20 cellular contexts compared by ENCODE assay signal in genomic region chr3:129622418-129622872, GRCh38. TPM values are rescaled to one million over a fixed set of nuclear protein-coding genes. Genes with fewer than 3 reads are reported as not detected.
DNase-seq lines count a peak whose midpoint lies in the region; ATAC-seq and TF ChIP-seq lines count a peak whose summit lies in the region.
"Had no signal": no experiment of that assay in that cellular context is flagged by ENCODE, and none has a peak within 500 bp of the region (broad histone marks: within the 10 kb centered on the region; RNA-seq: fewer than 3 reads in every experiment).

No MANE protein-coding gene starts in this region.

- H3K27ac ChIP-seq in heart left ventricle (peak overlapping the region; percentile 84 to 100 (median 98)), osteoblast (ENCODE audit: low read depth, low read length) (no peak overlapping the region), upper lobe of right lung (peak overlapping the region; percentile 99)
- H3K27ac ChIP-seq: 22Rv1 had no signal

- peak in 3 of 5 donors; percentile 30 to 60 (median 53) for DNase-seq in heart left ventricle
- no peak for DNase-seq in Right ventricle myocardium superior
- DNase-seq in islet precursor cell: peak; percentile 57
- peak; percentile 81 for DNase-seq in osteoblast (ENCODE audit: insufficient read length, low spot score, missing footprints)
- DNase-seq in upper lobe of right lung: peak; percentile 64
- no peak for DNase-seq in stimulated activated naive CD4-positive, alpha-beta T cell treated with Interleukin-2 at 50 U/mL for 16 hours (lab: John Stamatoyannopoulos, UW)
- DNase-seq: activated T-cell treated with anti-CD3 and anti-CD28 coated beads for 4 hours; CD4-positive, alpha-beta memory T cell; effector memory CD8-positive, alpha-beta T cell; foreskin melanocyte; immature natural killer cell; KBM-7; NCI-H1092 treated with DMSO at 0.1 percent for 48 hours; stimulated activated CD4-positive, alpha-beta T cell treated with anti-CD3 and anti-CD28 coated beads, Interleukin-4, amount 100 ng/mL, for 24 hours had no signal

- no peak overlapping the region for H3K4me2 ChIP-seq in osteoblast (ENCODE audit: insufficient read depth, low read length)

- H3K36me3 ChIP-seq in heart left ventricle (no peaks in the 10 kb centered on the region), osteoblast (ENCODE audit: insufficient read depth, low read length) (no peaks in the 10 kb centered on the region), upper lobe of right lung (no peaks in the 10 kb centered on the region)
- H3K36me3 ChIP-seq: right lobe of liver had no signal

- H3K79me2 ChIP-seq in osteoblast (ENCODE audit: insufficient read depth, low read length): no peaks in the 10 kb centered on the region

- no peaks in the 10 kb centered on the region for H3K9me3 ChIP-seq in heart left ventricle
- H3K9me3 ChIP-seq in osteoblast (ENCODE audit: low read depth, low read length): no peaks in the 10 kb centered on the region
- H3K9me3 ChIP-seq in upper lobe of right lung: no peaks in the 10 kb centered on the region
- H3K9me3 ChIP-seq: right lobe of liver had no signal

- 45 to 64% (median 49%) methylated on average over 7 of the region's 7 CpGs for WGBS in heart left ventricle, 4 donors

- H4K20me1 ChIP-seq in osteoblast (ENCODE audit: insufficient read depth, low read length): no peaks in the 10 kb centered on the region

- TF ChIP-seq POLR2A in heart left ventricle (IDR thresholded peaks at IDR 0.05): no peak

- peaks cover 31 to 99% (median 87%) of the 10 kb centered on the region in 12 donors for H3K4me1 ChIP-seq in heart left ventricle
- peaks cover 25% of the 10 kb centered on the region for H3K4me1 ChIP-seq in osteoblast (ENCODE audit: insufficient read depth, low read length)
- H3K4me1 ChIP-seq in upper lobe of right lung: peaks cover 74% of the 10 kb centered on the region

- intact Hi-C loops in heart left ventricle (cut with DNase I) (loop anchor here in 3 of 10 donors (2.0 to 10.0 kb wide), 3 partner anchors 26 to 130 kb away; no protein-coding TSS in a partner anchor), Right ventricle myocardium superior (cut with DNase I) (no loop called here), upper lobe of right lung (cut with DNase I) (no loop called here)

- TF ChIP-seq CTCF in heart left ventricle (IDR thresholded peaks at IDR 0.05) (no peak), osteoblast (IDR thresholded peaks at IDR 0.05; ENCODE audit: extremely low read depth, low read depth, low read length) (no peak), upper lobe of right lung (IDR thresholded peaks at IDR 0.05) (no peak)

- no peak overlapping the region for H2AFZ ChIP-seq in osteoblast (ENCODE audit: low read length)

- H3K27me3 ChIP-seq in heart left ventricle (no peaks in the 10 kb centered on the region), osteoblast (ENCODE audit: insufficient read depth, low read length) (no peaks in the 10 kb centered on the region), upper lobe of right lung (no peaks in the 10 kb centered on the region)
- H3K27me3 ChIP-seq: right lobe of liver had no signal

- no peak overlapping the region for H3K4me3 ChIP-seq in heart left ventricle
- H3K4me3 ChIP-seq in osteoblast (ENCODE audit: insufficient read depth, low read length): no peak overlapping the region
- H3K4me3 ChIP-seq in upper lobe of right lung: no peak overlapping the region
- H3K4me3 ChIP-seq: right lobe of liver had no signal

- no peak for ATAC-seq in heart left ventricle
- ATAC-seq in Right ventricle myocardium superior (ENCODE audit: poor library complexity): no peak
- no peak for ATAC-seq in upper lobe of right lung
- no peak for ATAC-seq in HG03108 (IDR thresholded peaks at IDR 0.05; ENCODE audit: unreplicated experiment)
- no peak for ATAC-seq in GM18520 (IDR thresholded peaks at IDR 0.05; ENCODE audit: unreplicated experiment)
- ATAC-seq: activated CD4-positive, alpha-beta T cell treated with anti-CD3 and anti-CD28 coated beads for 36 hours; effector memory CD8-positive, alpha-beta T cell; naive thymus-derived CD8-positive, alpha-beta T cell; right lobe of liver had no signal

RNA-seq across cellular contexts. Expression of gene PLXND1, which starts 16.0 kb away (rescaled TPM):
- total RNA-seq in heart left ventricle (100 to 1,000 TPM in 2 of 9 donors, 10 to 100 TPM in 7; 40.8 to 218 (median 64.9) TPM), Right ventricle myocardium superior (53.1 TPM), osteoblast (126 and 134 TPM in 2 replicates), upper lobe of right lung (284 TPM)
- 10 to 100 TPM; 66.4 to 67.3 TPM for polyA plus RNA-seq in heart left ventricle

Comparison
In these comparisons a context has a peak if more than half of its experiments do, and no peak if none do; other contexts are left out.
1. DNase-seq: peak in heart left ventricle (3 of 5), islet precursor cell (single experiment), osteoblast (single experiment) and upper lobe of right lung (single experiment); none in Right ventricle myocardium superior (single experiment) and stimulated activated naive CD4-positive, alpha-beta T cell treated with Interleukin-2 at 50 U/mL for 16 hours (single experiment).